29 cellular contexts compared by ENCODE assay signal in genomic region chr17:47292206-47292605, GRCh38. TPM values are rescaled to one million over a fixed set of nuclear protein-coding genes. Genes with fewer than 3 reads are reported as not detected.
DNase-seq lines count a peak whose midpoint lies in the region; ATAC-seq, FAIRE-seq and TF ChIP-seq lines count a peak whose summit lies in the region.
"Had no signal": no experiment of that assay in that cellular context is flagged by ENCODE, and none has a peak within 500 bp of the region (broad histone marks: within the 10 kb centered on the region; RNA-seq: fewer than 3 reads in every experiment).

No MANE protein-coding gene starts in this region.

- H3K4ac ChIP-seq in neuronal stem cell (ENCODE audit: low read length), result no peak overlapping the region

- CTCF ChIA-PET in CD8-positive, alpha-beta memory T cell (lab: Charles Lee), result no interaction called here
- CTCF ChIA-PET in K562 (lab: Yijun Ruan, JAX; ENCODE audit: low intra/inter-chr PET ratio), result no interaction called here

- H3K4me1 Mint-ChIP-seq in CD8-positive, alpha-beta memory T cell, result no peaks in the 10 kb centered on the region

- H3K23ac ChIP-seq in neuronal stem cell (ENCODE audit: low read depth, low read length, poor library complexity), result no peak overlapping the region

- peak overlapping the region; percentile 30 for H2AK5ac ChIP-seq in neuronal stem cell (ENCODE audit: low read depth, low read length)

- no peaks in the 10 kb centered on the region for H3K4me1 ChIP-seq in CD8-positive, alpha-beta memory T cell (ENCODE audit: insufficient read depth, low read length)
- H3K4me1 ChIP-seq in K562 (replicated peaks in 1 of 2; ENCODE audit: control insufficient read depth in 2 of 2, insufficient read depth in 2 of 2, low read length in 2 of 2) (peaks cover 51 to 58% of the 10 kb centered on the region in 2 experiments), neuronal stem cell (ENCODE audit: control insufficient read depth in 2 of 2, insufficient read depth in 1 of 2, low read depth in 1 of 2, low read length in 2 of 2) (peaks cover 17% of the 10 kb centered on the region in 2 donors), gastrocnemius medialis (no peaks in the 10 kb centered on the region)
- H3K4me1 ChIP-seq: BE2C had no signal

- peaks cover 7% of the 10 kb centered on the region for H3K9me1 ChIP-seq in K562 (ENCODE audit: control insufficient read depth, insufficient read depth, low read length)

- no peak overlapping the region for H2BK120ac ChIP-seq in neuronal stem cell (ENCODE audit: low read depth, low read length)

- H4K8ac ChIP-seq in neuronal stem cell (ENCODE audit: low read depth, low read length), result peak overlapping the region; percentile 29

- H3K27me3 Mint-ChIP-seq in CD8-positive, alpha-beta memory T cell, result peaks cover 6 to 7% of the 10 kb centered on the region in 2 donors
- H3K27me3 Mint-ChIP-seq: CD4-positive, alpha-beta T cell had no signal

- no peak overlapping the region for H2BK12ac ChIP-seq in neuronal stem cell (ENCODE audit: low read length)

- ATAC-seq in K562, result no peak
- no peak for ATAC-seq in left cardiac atrium
- ATAC-seq in gastrocnemius medialis, result no peak
- ATAC-seq: CD8-positive, alpha-beta T cell; GM12878 had no signal

- H3K79me1 ChIP-seq in neuronal stem cell (ENCODE audit: low read depth, low read length), result no peaks in the 10 kb centered on the region

- BruUV-seq in K562 (replicated peaks; lab: Mats Ljungman, UMichigan), result no TSS peak

- H3K14ac ChIP-seq in neuronal stem cell (ENCODE audit: low read length), result no peak overlapping the region

- intact Hi-C loops in K562 (cut with micrococcal nuclease), result loop anchor here (5.0 kb wide), 1 partner anchor 35 kb away; no protein-coding TSS in a partner anchor
- intact Hi-C loops in left cardiac atrium (cut with DNase I), result no loop called here
- intact Hi-C loops in gastrocnemius medialis (cut with DNase I; ENCODE audit: low total_unique reads), result no loop called here

- peak overlapping the region; percentile 80 for H2AFZ ChIP-seq in K562 (ENCODE audit: low read depth, low read length)
- no peak overlapping the region for H2AFZ ChIP-seq in neuronal stem cell (ENCODE audit: low read length)

- TF ChIP-seq POLR2A in K562 (conservative IDR thresholded peaks at IDR 0.05) (no peak), gastrocnemius medialis (IDR thresholded peaks at IDR 0.05) (no peak)

- no peak for DNase-seq in CD8-positive, alpha-beta memory T cell
- DNase-seq in K562 (ENCODE audit: extremely low read depth in 1 of 4, low spot score in 3 of 4), result no peak
- DNase-seq in neuronal stem cell (ENCODE audit: low spot score), result no peak
- DNase-seq in left cardiac atrium, result no peak
- DNase-seq in gastrocnemius medialis, result no peak
- no peak for DNase-seq in activated gamma-delta T cell (lab: John Stamatoyannopoulos, UW)
- DNase-seq in NCI-H1436 (lab: John Stamatoyannopoulos, UW), result no peak
- DNase-seq: 8988T; ACHN; BE2C; C1 segment of cervical spinal cord; CD4-positive, alpha-beta T cell; CD8-positive, alpha-beta T cell; COR-L47; DMS 273 treated with DMSO at 0.1 percent for 48 hours; DMS153; DMS53; DMS79; DND-41; EL; GDM1 had no signal

- H4K20me1 ChIP-seq in K562 (replicated peaks; ENCODE audit: control insufficient read depth, insufficient read depth, low read length), result no peaks in the 10 kb centered on the region
- H4K20me1 ChIP-seq: BLaER1 had no signal

- H3K4me3 Mint-ChIP-seq in CD8-positive, alpha-beta memory T cell, result no peak overlapping the region
- H3K4me3 Mint-ChIP-seq: CD4-positive, alpha-beta T cell; CD8-positive, alpha-beta T cell had no signal

- no peak overlapping the region for H3K27ac Mint-ChIP-seq in CD8-positive, alpha-beta memory T cell
- H3K27ac Mint-ChIP-seq: CD4-positive, alpha-beta T cell; CD8-positive, alpha-beta T cell had no signal

- peak overlapping the region; percentile 77 for H3K18ac ChIP-seq in neuronal stem cell (ENCODE audit: low read length)

- no peaks in the 10 kb centered on the region for H3K27me3 ChIP-seq in CD8-positive, alpha-beta memory T cell (ENCODE audit: insufficient read depth, low read length, poor library complexity, severe bottlenecking)
- no peaks in the 10 kb centered on the region for H3K27me3 ChIP-seq in K562 (ENCODE audit: control insufficient read depth in 2 of 2, insufficient read depth in 2 of 2, low read length in 2 of 2)
- H3K27me3 ChIP-seq in neuronal stem cell (ENCODE audit: control insufficient read depth in 3 of 3, insufficient read depth in 3 of 3, low read depth in 1 of 3, low read length in 3 of 3), result no peaks in the 10 kb centered on the region
- H3K27me3 ChIP-seq in gastrocnemius medialis, result no peaks in the 10 kb centered on the region
- H3K27me3 ChIP-seq: BE2C, BLaER1 had no signal

- H2BK5ac ChIP-seq in neuronal stem cell (ENCODE audit: low read length), result no peak overlapping the region

- peak overlapping the region; percentile 67; the same call in 1 of the 2 replicates for H3K4me2 ChIP-seq in K562 (ENCODE audit: insufficient read depth, low read length)
- no peak overlapping the region for H3K4me2 ChIP-seq in neuronal stem cell (ENCODE audit: insufficient read depth, low read length, poor library complexity, severe bottlenecking)

- no peaks in the 10 kb centered on the region for H3K36me3 ChIP-seq in CD8-positive, alpha-beta memory T cell (ENCODE audit: insufficient read depth, low read length)
- no peaks in the 10 kb centered on the region for H3K36me3 ChIP-seq in K562 (ENCODE audit: control insufficient read depth, insufficient read depth, low read length)
- no peaks in the 10 kb centered on the region for H3K36me3 ChIP-seq in neuronal stem cell (replicated peaks in 1 of 2; ENCODE audit: control insufficient read depth in 2 of 2, insufficient read depth in 2 of 2, low read length in 2 of 2)
- no peaks in the 10 kb centered on the region for H3K36me3 ChIP-seq in gastrocnemius medialis
- H3K36me3 ChIP-seq: BE2C, BLaER1 had no signal

- TF ChIP-seq EP300 in K562 (IDR thresholded peaks at IDR 0.05; ENCODE audit: low read length), result no peak

- 89% methylated on average over 12 of the region's 14 CpGs for WGBS in K562 (ENCODE audit: insufficient coverage, low coverage, missing lambda C conversion rate)
- WGBS in neuronal stem cell (ENCODE audit: extremely low coverage in 2 of 2, insufficient read length in 2 of 2, insufficient replicate concordance in 1 of 2), 2 donors, result no CpG with 5 or more reads among the region's 14 CpGs

- H3K9me3 Mint-ChIP-seq in CD8-positive, alpha-beta memory T cell, result peaks cover 0 to under 1% (median 0%) of the 10 kb centered on the region in 5 donors
- H3K9me3 Mint-ChIP-seq: CD4-positive, alpha-beta T cell; CD8-positive, alpha-beta T cell had no signal

- TF ChIP-seq CTCF in C4-2B (conservative IDR thresholded peaks at IDR 0.05), result no peak
- no peak for TF ChIP-seq CTCF in K562 (IDR thresholded peaks at IDR 0.05 in 2 of 3, conservative IDR thresholded peaks at IDR 0.05 in 1 of 3; ENCODE audit: insufficient read depth in 2 of 3, low read depth in 1 of 3, low read length in 3 of 3)
- TF ChIP-seq CTCF in gastrocnemius medialis (IDR thresholded peaks at IDR 0.05 in 4 of 5, conservative IDR thresholded peaks at IDR 0.05 in 1 of 5), result no peak

- in situ Hi-C loops in K562 (cut with MboI) (no loop called here), gastrocnemius medialis (cut with MboI; ENCODE audit: low sequenced_read_pairs in 4 of 4) (no loop called here)

- no peaks in the 10 kb centered on the region for H3K9me3 ChIP-seq in CD8-positive, alpha-beta memory T cell (ENCODE audit: low read length)
- H3K9me3 ChIP-seq in K562 (replicated peaks; ENCODE audit: control insufficient read depth, insufficient read depth, low read depth, low read length), result no peaks in the 10 kb centered on the region
- no peaks in the 10 kb centered on the region for H3K9me3 ChIP-seq in neuronal stem cell (replicated peaks in 1 of 2; ENCODE audit: control insufficient read depth in 2 of 2, insufficient read depth in 1 of 2, low read depth in 1 of 2, low read length in 2 of 2)
- H3K9me3 ChIP-seq in gastrocnemius medialis, result no peaks in the 10 kb centered on the region
- H3K9me3 ChIP-seq: BE2C had no signal

- no peak for TF ChIP-seq RAD21 in K562 (CRISPR knock-in tag; conservative IDR thresholded peaks at IDR 0.05 in 1 of 2, IDR thresholded peaks at IDR 0.05 in 1 of 2)

- no peak overlapping the region for H4K91ac ChIP-seq in neuronal stem cell (ENCODE audit: low read depth, low read length, poor library complexity)

- no peaks in the 10 kb centered on the region for H3K79me2 ChIP-seq in K562 (ENCODE audit: control insufficient read depth, insufficient read depth, low read length)

- H3K4me3 ChIP-seq in CD8-positive, alpha-beta memory T cell (ENCODE audit: low read length), result no peak overlapping the region
- H3K4me3 ChIP-seq in K562 (no peak overlapping the region), neuronal stem cell (ENCODE audit: low read length in 2 of 2) (peak overlapping the region in 1 of 2 donors; percentile 42), gastrocnemius medialis (no peak overlapping the region)
- H3K4me3 ChIP-seq: BLaER1, GM12878 had no signal

- peak overlapping the region; percentile 5 for H2BK15ac ChIP-seq in neuronal stem cell (ENCODE audit: low read length)

- POLR2A ChIA-PET in CD8-positive, alpha-beta memory T cell (lab: Charles Lee), result no interaction called here
- POLR2A ChIA-PET in K562 (lab: Yijun Ruan, JAX), result interaction anchor here (0.6 to 3.6 kb wide), 7 partner anchors 8 to 52 kb away, joined by 3 to 18 read pairs (median 4); no protein-coding TSS in a partner anchor

- peak overlapping the region; percentile 35 to 72; a peak in 3 of 4 replicates for H3K9ac ChIP-seq in K562 (ENCODE audit: insufficient read depth in 1 of 2, low read depth in 2 of 2, low read length in 2 of 2)
- no peak overlapping the region for H3K9ac ChIP-seq in neuronal stem cell (ENCODE audit: low read depth, low read length, poor library complexity)
- H3K9ac ChIP-seq: BLaER1 had no signal

- no peak for FAIRE-seq in K562 (lab: Jason Lieb, UNC)
- FAIRE-seq: A204.1, GM12878, GM12892, GM18507 had no signal

- 0 out of 2 replicates have a peak overlapping the region, but pooled peaks have one; percentile 21 for H3K27ac ChIP-seq in C4-2B
- peak overlapping the region; percentile 38 for H3K27ac ChIP-seq in CD8-positive, alpha-beta memory T cell (ENCODE audit: low read depth, low read length)
- H3K27ac ChIP-seq in K562 (ENCODE audit: extremely low read depth, low read depth, low read length), result peak overlapping the region; percentile 50; the same call in 2 of the 3 replicates
- no peak overlapping the region for H3K27ac ChIP-seq in neuronal stem cell (replicated peaks; ENCODE audit: low read length)
- no peak overlapping the region for H3K27ac ChIP-seq in gastrocnemius medialis
- H3K27ac ChIP-seq: BLaER1 had no signal

- H3K36me3 Mint-ChIP-seq in CD8-positive, alpha-beta memory T cell, result no peaks in the 10 kb centered on the region
- H3K36me3 Mint-ChIP-seq: CD8-positive, alpha-beta T cell had no signal

RNA-seq across cellular contexts. Expression of gene EFCAB13, which starts 31.5 kb away (rescaled TPM):
- 1 to 10 TPM; 4.0 to 4.8 TPM for total RNA-seq in CD8-positive, alpha-beta memory T cell
- polyA plus RNA-seq in CD8-positive, alpha-beta memory T cell, result 1.4 TPM
- total RNA-seq in K562 (2011; cell fraction: chromatin; rRNA removed; ENCODE audit: low replicate concordance), result 1.8 and 4.2 TPM in 2 replicates
- 0.66 TPM in 1 of 2 replicates, not detected in the other for total RNA-seq in K562 (2011; cell fraction: nucleolus; rRNA removed)
- total RNA-seq in K562 (2011; cell fraction: nucleoplasm; rRNA removed), result 1.1 and 2.4 TPM in 2 replicates
- total RNA-seq in K562 (2014; rRNA removed), result 1.3 and 3.1 TPM in 2 replicates
- 1.3 TPM in 2 replicates for total RNA-seq in K562 (2014; rRNA removed; fragmentation: Illumina TruSeq; extraction: Trizol)
- 0.69 and 1.2 TPM in 2 replicates for total RNA-seq in K562 (2015; rRNA removed; fragmentation: Illumina TruSeq; extraction: Trizol)
- total RNA-seq in K562 (2021), result 1.0 and 2.6 TPM in 2 replicates
- 0.70 and 1.1 TPM in 2 replicates for polyA plus RNA-seq in K562 (2011; rRNA removed)
- polyA plus RNA-seq in K562 (2011; cell fraction: cytosol; rRNA removed), result 0.09 TPM in 1 of 2 replicates, not detected in the other
- 1.0 and 1.2 TPM in 2 replicates for polyA plus RNA-seq in K562 (2011; cell fraction: nucleus; rRNA removed)
- polyA plus RNA-seq in K562 (2012), result 0.83 and 2.9 TPM in 2 replicates
- 0.95 and 1.2 TPM in 2 replicates for polyA plus RNA-seq in K562 (2014; fragmentation: Illumina TruSeq; extraction: Trizol)
- polyA plus RNA-seq in K562 (2014; fragmentation: Nextera tagmentation; extraction: Ambion mirVana), result under 1 TPM; 0.46 TPM
- 0.32 and 2.7 TPM in 2 replicates for polyA plus RNA-seq in K562 (2014; rRNA removed)
- polyA minus RNA-seq in K562 (2011; rRNA and poly(A)+ RNA removed), result 1.6 and 2.1 TPM in 2 replicates
- polyA minus RNA-seq in K562 (2011; cell fraction: cytosol; rRNA and poly(A)+ RNA removed), result not detected in 2 replicates
- polyA minus RNA-seq in K562 (2011; cell fraction: nucleus; rRNA and poly(A)+ RNA removed), result 0.67 and 1.4 TPM in 2 replicates
- 1.0 TPM for polyA plus RNA-seq in neuronal stem cell (2013, experiment 1 of 2)
- 0.98 TPM for polyA plus RNA-seq in neuronal stem cell (2013, experiment 2 of 2)
- total RNA-seq in left cardiac atrium, result 1 to 10 TPM; 5.7 to 6.8 TPM
- 1 to 10 TPM; 1.4 to 2.5 (median 1.8) TPM for total RNA-seq in gastrocnemius medialis
- total RNA-seq: A673, G401 had no signal

RNA-seq across cellular contexts. Expression of gene ITGB3, which starts 38.6 kb away (rescaled TPM):
- total RNA-seq in CD8-positive, alpha-beta memory T cell, result under 1 TPM; 0.07 to 0.13 TPM
- not detected for polyA plus RNA-seq in CD8-positive, alpha-beta memory T cell
- 3.2 and 6.2 TPM in 2 replicates for total RNA-seq in K562 (2011; cell fraction: chromatin; rRNA removed; ENCODE audit: low replicate concordance)
- total RNA-seq in K562 (2011; cell fraction: nucleolus; rRNA removed), result 2.8 and 4.7 TPM in 2 replicates
- 3.4 and 4.4 TPM in 2 replicates for total RNA-seq in K562 (2011; cell fraction: nucleoplasm; rRNA removed)
- total RNA-seq in K562 (2014; rRNA removed), result 0.45 and 0.54 TPM in 2 replicates
- total RNA-seq in K562 (2014; rRNA removed; fragmentation: Illumina TruSeq; extraction: Trizol), result 0.47 and 0.99 TPM in 2 replicates
- total RNA-seq in K562 (2015; rRNA removed; fragmentation: Illumina TruSeq; extraction: Trizol), result 0.30 and 0.62 TPM in 2 replicates
- 0.84 and 0.92 TPM in 2 replicates for total RNA-seq in K562 (2021)
- 1.1 and 2.6 TPM in 2 replicates for polyA plus RNA-seq in K562 (2011; rRNA removed)
- 1.0 and 1.9 TPM in 2 replicates for polyA plus RNA-seq in K562 (2011; cell fraction: cytosol; rRNA removed)
- polyA plus RNA-seq in K562 (2011; cell fraction: nucleus; rRNA removed), result 0.95 and 3.2 TPM in 2 replicates
- polyA plus RNA-seq in K562 (2012), result 0.73 and 1.0 TPM in 2 replicates
- 0.60 and 0.62 TPM in 2 replicates for polyA plus RNA-seq in K562 (2014; fragmentation: Illumina TruSeq; extraction: Trizol)
- under 1 TPM in 1 of 2 experiments, not detected in 1; 0.08 TPM for polyA plus RNA-seq in K562 (2014; fragmentation: Nextera tagmentation; extraction: Ambion mirVana)
- polyA plus RNA-seq in K562 (2014; rRNA removed), result 0.32 and 0.62 TPM in 2 replicates
- 1.8 and 6.9 TPM in 2 replicates for polyA minus RNA-seq in K562 (2011; rRNA and poly(A)+ RNA removed)
- 0.64 and 3.1 TPM in 2 replicates for polyA minus RNA-seq in K562 (2011; cell fraction: cytosol; rRNA and poly(A)+ RNA removed)
- polyA minus RNA-seq in K562 (2011; cell fraction: nucleus; rRNA and poly(A)+ RNA removed), result 1.2 and 1.6 TPM in 2 replicates
- 0.01 TPM for polyA plus RNA-seq in neuronal stem cell (2013, experiment 1 of 2)
- polyA plus RNA-seq in neuronal stem cell (2013, experiment 2 of 2), result 0.01 TPM
- total RNA-seq in left cardiac atrium, result 10 to 100 TPM in 1 of 2 donors, 1 to 10 TPM in 1; 5.9 to 19.5 TPM
- total RNA-seq in gastrocnemius medialis, result 1 to 10 TPM in 2 of 4 donors, under 1 TPM in 1, not detected in 1; 0.92 to 6.2 (median 1.9) TPM
- total RNA-seq: A673; CD8-positive, alpha-beta T cell; G401 had no signal

Comparison
In these comparisons a context has a peak if more than half of its experiments do, and no peak if none do; other contexts are left out.
1. H3K27ac ChIP-seq: peak in C4-2B (single experiment), CD8-positive, alpha-beta memory T cell (single experiment) and K562 (single experiment); none in neuronal stem cell (single experiment) and gastrocnemius medialis (0 of 4).